In genomic region chr10:29208816-29209215, GRCh38 we compare ENCODE assay signal across 29 cellular contexts.
"Had no signal": no experiment of that assay in that cellular context is flagged by ENCODE, and none has a peak within 500 bp of the region (broad histone marks: within the 10 kb centered on the region; RNA-seq: fewer than 3 reads in every experiment).

No MANE protein-coding gene starts in this region.

- H3K27ac ChIP-seq: neutrophil, ovary, parathyroid adenoma, prostate gland, right lobe of liver, sigmoid colon, stomach, thoracic aorta, thyroid gland, tibial nerve, upper lobe of right lung, uterus had no signal

- H3K9me3 ChIP-seq: neutrophil, prostate gland, right lobe of liver, thyroid gland, upper lobe of right lung, uterus had no signal

- H3K27me3 Mint-ChIP-seq: stimulated activated naive B cell treated with anti-CD40 and anti-IgM and Interleukin-4, amounts not matched to agents 10 μg/mL and 1 μg/mL and 100 μg/mL, for 72 hours; type B pancreatic cell had no signal

- DNase-seq: naive B cell; naive thymus-derived CD8-positive, alpha-beta T cell; nephron progenitor cell; nucleus accumbens; ovary; right cardiac atrium; right lobe of liver; sigmoid colon; small intestine; stimulated activated CD4-positive, alpha-beta T cell treated with anti-CD3 and anti-CD28 coated beads, Interleukin-15, amount 100 ng/mL, for 24 hours; stimulated activated CD4-positive, alpha-beta T cell treated with anti-CD3 and anti-CD28 coated beads, Interleukin-2, amount 100 ng/mL, for 24 hours; stimulated activated CD4-positive, alpha-beta T cell treated with anti-CD3 and anti-CD28 coated beads, Interleukin-2, amount 100 ng/mL, for 48 hours; stimulated activated CD4-positive, alpha-beta T cell treated with anti-CD3 and anti-CD28 coated beads, Interleukin-4, amount 100 ng/mL, for 24 hours; stimulated activated naive B cell treated with anti-CD40 and anti-IgM and Interleukin-4, amounts not matched to agents 10 μg/mL and 1 μg/mL and 100 μg/mL, for 72 hours; stimulated activated naive CD4-positive, alpha-beta T cell treated with Interleukin-2 at 50 U/mL for 16 hours; stomach; thyroid gland; upper lobe of right lung; uterus had no signal

- H3K4me3 ChIP-seq: ovary, prostate gland, right lobe of liver, sigmoid colon, stomach, thoracic aorta, thyroid gland, tibial nerve, upper lobe of right lung, uterus had no signal

- H3K9ac ChIP-seq: parathyroid adenoma had no signal

- H2AFZ ChIP-seq: parathyroid adenoma had no signal

- H3K36me3 Mint-ChIP-seq: naive B cell; natural killer cell treated with Interleukin-12 subunit alpha and Interleukin-12 subunit beta and Interleukin-15 and Interleukin-18, amount 100 ng/mL, for 72 hours; stimulated activated effector memory CD8-positive, alpha-beta T cell treated with anti-CD3 and anti-CD28 coated beads, Interleukin-12 subunit alpha, Interleukin-12 subunit beta, amount 100 ng/mL, for 72 hours; stimulated activated naive B cell treated with anti-CD40 and anti-IgM and Interleukin-4, amounts not matched to agents 10 μg/mL and 1 μg/mL and 100 μg/mL, for 72 hours; type B pancreatic cell had no signal

- H3K4me1 ChIP-seq: prostate gland, right lobe of liver, sigmoid colon, stomach, thyroid gland, tibial nerve, upper lobe of right lung, uterus had no signal

- H3K4me1 Mint-ChIP-seq: naive B cell; naive thymus-derived CD8-positive, alpha-beta T cell; stimulated activated effector memory CD8-positive, alpha-beta T cell treated with anti-CD3 and anti-CD28 coated beads, Interleukin-12 subunit alpha, Interleukin-12 subunit beta, amount 100 ng/mL, for 72 hours; stimulated activated naive B cell treated with anti-CD40 and anti-IgM and Interleukin-4, amounts not matched to agents 10 μg/mL and 1 μg/mL and 100 μg/mL, for 72 hours had no signal

- H3K27me3 ChIP-seq: ovary, right lobe of liver, sigmoid colon, thyroid gland, tibial nerve, upper lobe of right lung, uterus had no signal

- H3K79me2 ChIP-seq: parathyroid adenoma had no signal

- H3K4me3 Mint-ChIP-seq: naive B cell; naive thymus-derived CD8-positive, alpha-beta T cell; natural killer cell treated with Interleukin-12 subunit alpha and Interleukin-12 subunit beta and Interleukin-15 and Interleukin-18, amount 100 ng/mL, for 72 hours; nephron progenitor cell; neural crest cell; stimulated activated effector memory CD8-positive, alpha-beta T cell treated with anti-CD3 and anti-CD28 coated beads, Interleukin-12 subunit alpha, Interleukin-12 subunit beta, amount 100 ng/mL, for 72 hours; stimulated activated naive B cell treated with anti-CD40 and anti-IgM and Interleukin-4, amounts not matched to agents 10 μg/mL and 1 μg/mL and 100 μg/mL, for 72 hours; stimulated activated naive CD8-positive, alpha-beta T cell treated with anti-CD3 and anti-CD28 coated beads, Interleukin-15, Interleukin-2, amounts not matched to agents 100 ng/mL and 50 ng/mL, for 24 hours; type B pancreatic cell had no signal

- H3K36me3 ChIP-seq: neutrophil, ovary, prostate gland, right lobe of liver, sigmoid colon, stomach, thoracic aorta, thyroid gland, tibial nerve, upper lobe of right lung, uterus had no signal

- H3K27ac Mint-ChIP-seq: naive B cell; naive thymus-derived CD8-positive, alpha-beta T cell; natural killer cell treated with Interleukin-12 subunit alpha and Interleukin-12 subunit beta and Interleukin-15 and Interleukin-18, amount 100 ng/mL, for 72 hours; nephron progenitor cell; stimulated activated effector memory CD8-positive, alpha-beta T cell treated with anti-CD3 and anti-CD28 coated beads, Interleukin-12 subunit alpha, Interleukin-12 subunit beta, amount 100 ng/mL, for 72 hours; stimulated activated naive B cell treated with anti-CD40 and anti-IgM and Interleukin-4, amounts not matched to agents 10 μg/mL and 1 μg/mL and 100 μg/mL, for 72 hours; stimulated activated naive CD8-positive, alpha-beta T cell treated with anti-CD3 and anti-CD28 coated beads, Interleukin-15, Interleukin-2, amounts not matched to agents 100 ng/mL and 50 ng/mL, for 24 hours; type B pancreatic cell had no signal
